In genomic region chr1:149938668-149939003, GRCh38 we compare ENCODE assay signal across 1 cellular context.
TF ChIP-seq lines count a peak whose summit lies in the region.

No MANE protein-coding gene starts in this region.

TF ChIP-seq in HEK293, 187 proteins besides CTCF, POLR2A, EP300 and RAD21:
- peak; percentile 72 for TF ChIP-seq ZNF335 (tag by site-specific recombination; conservative IDR thresholded peaks at IDR 0.05)
- TF ChIP-seq, protein P1, sequence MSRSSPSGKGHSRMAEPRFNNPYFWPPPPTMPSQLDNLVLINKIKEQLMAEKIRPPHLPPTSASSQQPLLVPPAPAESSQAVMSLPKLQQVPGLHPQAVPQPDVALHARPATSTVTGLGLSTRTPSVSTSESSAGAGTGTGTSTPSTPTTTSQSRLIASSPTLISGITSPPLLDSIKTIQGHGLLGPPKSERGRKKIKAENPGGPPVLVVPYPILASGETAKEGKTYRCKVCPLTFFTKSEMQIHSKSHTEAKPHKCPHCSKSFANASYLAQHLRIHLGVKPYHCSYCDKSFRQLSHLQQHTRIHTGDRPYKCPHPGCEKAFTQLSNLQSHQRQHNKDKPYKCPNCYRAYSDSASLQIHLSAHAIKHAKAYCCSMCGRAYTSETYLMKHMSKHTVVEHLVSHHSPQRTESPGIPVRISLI (tag by site-specific recombination; IDR thresholded peaks at IDR 0.05) = peak; percentile 97
